18 cellular contexts compared by ENCODE assay signal in genomic region chr13:63481334-63481733, GRCh38.
A peak's percentile ranks its signal among the peaks of the same experiment; 100 is the strongest.
DNase-seq lines count a peak whose midpoint lies in the region; ATAC-seq and TF ChIP-seq lines count a peak whose summit lies in the region.
"Had no signal": no experiment of that assay in that cellular context is flagged by ENCODE, and none has a peak within 500 bp of the region (broad histone marks: within the 10 kb centered on the region; RNA-seq: fewer than 3 reads in every experiment).

No MANE protein-coding gene starts in this region.

- CTCF ChIA-PET in MCF 10A (lab: Yijun Ruan, JAX) = no interaction called here

- H3K36me3 Mint-ChIP-seq in MCF 10A (ENCODE audit: insufficient read depth, unreplicated experiment) = no peaks in the 10 kb centered on the region

- H3K4me3 ChIP-seq in breast epithelium = no peak overlapping the region
- H3K4me3 ChIP-seq: thyroid gland had no signal

- H3K4me3 Mint-ChIP-seq in MCF 10A (ENCODE audit: unreplicated experiment) = no peak overlapping the region
- H3K4me3 Mint-ChIP-seq: activated B cell treated with CpG ODN at 0.5 μM for 24 hours had no signal

- peak; percentile 21 for DNase-seq in MCF 10A (ENCODE audit: unreplicated experiment)
- no peak for DNase-seq in breast epithelium (ENCODE audit: low spot score in 2 of 2)
- DNase-seq in NCI-H82 treated with DMSO at 0.1 percent for 48 hours (lab: John Stamatoyannopoulos, UW; ENCODE audit: unreplicated experiment) = peak; percentile 53
- DNase-seq in fibroblast of gingiva (ENCODE audit: low read depth) = peak; percentile 94
- DNase-seq in effector CD4-positive, alpha-beta T cell = no peak
- DNase-seq in left ventricle myocardium superior = no peak
- no peak for DNase-seq in superior temporal gyrus (ENCODE audit: extremely low spot score)
- DNase-seq: ACHN; activated B cell treated with CpG ODN at 0.5 μM for 24 hours; activated CD8-positive, alpha-beta memory T cell treated with anti-CD3 and anti-CD28 coated beads, Interleukin-2, amount 50 U/mL, for 48 hours; activated naive CD4-positive, alpha-beta T cell treated with anti-CD3 and anti-CD28 coated beads, Interleukin-2, amount 50 U/mL, for 16 hours; Calu3; foreskin keratinocyte; NCI-H1436 treated with DMSO at 0.1 percent for 48 hours; occipital lobe; thyroid gland had no signal

- H3K27me3 ChIP-seq in breast epithelium = no peaks in the 10 kb centered on the region
- H3K27me3 ChIP-seq: foreskin keratinocyte, thyroid gland had no signal

- no peaks in the 10 kb centered on the region for H3K9me3 ChIP-seq in breast epithelium
- H3K9me3 ChIP-seq: thyroid gland had no signal

- TF ChIP-seq CTCF in MCF 10A (IDR thresholded peaks at IDR 0.05; ENCODE audit: unreplicated experiment) = no peak
- TF ChIP-seq CTCF in breast epithelium (IDR thresholded peaks at IDR 0.05) = no peak

- H3K27me3 Mint-ChIP-seq in MCF 10A (ENCODE audit: insufficient read depth, unreplicated experiment) = no peaks in the 10 kb centered on the region
- H3K27me3 Mint-ChIP-seq: activated B cell treated with CpG ODN at 0.5 μM for 24 hours had no signal

- intact Hi-C loops in MCF 10A (cut with micrococcal nuclease) (no loop called here), breast epithelium (cut with DNase I; ENCODE audit: low total_unique reads) (no loop called here), left ventricle myocardium superior (cut with micrococcal nuclease) (no loop called here)

- POLR2A ChIA-PET in MCF 10A (lab: Yijun Ruan, JAX) = no interaction called here

- no peak for ATAC-seq in HG03439 (IDR thresholded peaks at IDR 0.05; ENCODE audit: unreplicated experiment)
- no peak for ATAC-seq in left ventricle myocardium superior
- ATAC-seq: foreskin keratinocyte, HepG2 had no signal

- H3K9me3 Mint-ChIP-seq in MCF 10A (ENCODE audit: unreplicated experiment) = no peaks in the 10 kb centered on the region

- no peaks in the 10 kb centered on the region for H3K4me1 ChIP-seq in breast epithelium
- H3K4me1 ChIP-seq: thyroid gland had no signal

- TF ChIP-seq POLR2A in breast epithelium (IDR thresholded peaks at IDR 0.05) = no peak

- H3K4me1 Mint-ChIP-seq in MCF 10A (ENCODE audit: insufficient read depth, unreplicated experiment) = no peaks in the 10 kb centered on the region
- H3K4me1 Mint-ChIP-seq: activated B cell treated with CpG ODN at 0.5 μM for 24 hours had no signal

- no peaks in the 10 kb centered on the region for H3K36me3 ChIP-seq in breast epithelium
- H3K36me3 ChIP-seq: thyroid gland had no signal

- H3K27ac ChIP-seq in breast epithelium = no peak overlapping the region
- H3K27ac ChIP-seq: foreskin keratinocyte, thyroid gland had no signal

- no peak overlapping the region for H3K27ac Mint-ChIP-seq in MCF 10A (ENCODE audit: low read depth, unreplicated experiment)
- H3K27ac Mint-ChIP-seq: activated B cell treated with CpG ODN at 0.5 μM for 24 hours had no signal

- BruUV-seq in MCF 10A (replicated peaks; lab: Mats Ljungman, UMichigan) = no TSS peak

Comparison
In these comparisons a context has a peak if more than half of its experiments do, and no peak if none do; other contexts are left out.
1. DNase-seq: peak in MCF 10A (single experiment), NCI-H82 treated with DMSO at 0.1 percent for 48 hours (single experiment) and fibroblast of gingiva (single experiment); none in breast epithelium (0 of 2), effector CD4-positive, alpha-beta T cell (single experiment), left ventricle myocardium superior (single experiment) and superior temporal gyrus (single experiment).